Comparison of ENCODE assay signal across 8 cellular contexts in the genomic region with DNA sequence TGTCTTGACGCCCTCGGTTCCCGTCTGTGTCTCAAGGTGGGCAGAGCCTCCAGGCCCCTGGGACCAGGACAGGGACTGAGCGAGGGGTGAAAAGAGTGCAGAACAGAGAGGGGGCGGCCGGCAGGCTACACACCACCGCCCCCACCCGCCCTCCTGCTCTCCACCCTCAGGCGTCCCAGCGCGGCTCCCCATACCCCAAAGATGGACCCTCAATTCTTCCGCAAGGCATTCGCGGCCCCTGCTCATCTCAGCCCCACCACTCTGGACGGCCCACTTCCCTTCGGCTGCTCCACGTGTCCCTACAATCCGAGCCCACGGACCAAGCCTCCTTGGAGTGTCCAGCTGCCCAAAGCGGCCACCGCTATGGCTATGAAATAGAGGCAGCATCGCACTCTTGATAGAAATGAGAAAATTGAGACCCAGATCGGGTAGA. TPM values are rescaled to one million over a fixed set of nuclear protein-coding genes. Genes with fewer than 3 reads are reported as not detected.
A peak's percentile ranks its signal among the peaks of the same experiment; 100 is the strongest.
DNase-seq lines count a peak whose midpoint lies in the region; ATAC-seq, FAIRE-seq and TF ChIP-seq lines count a peak whose summit lies in the region.

No MANE protein-coding gene starts in this region.

- TF ChIP-seq CTCF in fibroblast of villous mesenchyme (IDR thresholded peaks at IDR 0.05; ENCODE audit: insufficient read depth, low read depth, low read length) (no peak), gastrocnemius medialis (IDR thresholded peaks at IDR 0.05 in 4 of 5, conservative IDR thresholded peaks at IDR 0.05 in 1 of 5) (no peak)

- H3K27me3 ChIP-seq in gastrocnemius medialis, result peaks cover 6 to 9% (median 8%) of the 10 kb centered on the region in 3 donors

- no peak overlapping the region for H3K27ac ChIP-seq in SK-N-MC
- peak overlapping the region in 3 of 4 donors; percentile 59 to 67 (median 65) for H3K27ac ChIP-seq in gastrocnemius medialis

- no peaks in the 10 kb centered on the region for H3K9me3 ChIP-seq in SK-N-MC (ENCODE audit: low read depth, low read length)
- no peaks in the 10 kb centered on the region for H3K9me3 ChIP-seq in gastrocnemius medialis

- intact Hi-C loops in gastrocnemius medialis (cut with DNase I; ENCODE audit: low total_unique reads), result loop anchor here (10.0 kb wide), 1 partner anchor 477 kb away; a partner anchor contains a TSS

- DNase-seq in GM12891 (ENCODE audit: insufficient read length, low spot score) (no peak), SK-N-MC (ENCODE audit: low read depth, low spot score) (no peak), fibroblast of villous mesenchyme (ENCODE audit: low read depth) (no peak), gastrocnemius medialis (no peak), NCI-H128 (lab: John Stamatoyannopoulos, UW; ENCODE audit: unreplicated experiment) (no peak), COLO829 (ENCODE audit: low spot score) (no peak)

- ATAC-seq in gastrocnemius medialis (no peak), GM19023 (IDR thresholded peaks at IDR 0.05; ENCODE audit: unreplicated experiment) (no peak), GM18907 (IDR thresholded peaks at IDR 0.05; ENCODE audit: unreplicated experiment) (no peak)

- TF ChIP-seq POLR2A in GM12891 (IDR thresholded peaks at IDR 0.05; ENCODE audit: low read depth, low read length) (no peak), gastrocnemius medialis (IDR thresholded peaks at IDR 0.05) (no peak)

- peak overlapping the region; percentile 95 for H3K4me3 ChIP-seq in SK-N-MC
- H3K4me3 ChIP-seq in fibroblast of villous mesenchyme (ENCODE audit: low read depth, low read length), result peak overlapping the region; percentile 80
- H3K4me3 ChIP-seq in gastrocnemius medialis, result peak overlapping the region in 3 of 4 donors; percentile 59 to 90 (median 71)

- in situ Hi-C loops in gastrocnemius medialis (cut with MboI; ENCODE audit: low sequenced_read_pairs in 4 of 4), result no loop called here

- FAIRE-seq in GM12891 (lab: Jason Lieb, UNC), result peak; percentile 50

- H3K9ac ChIP-seq in SK-N-MC (ENCODE audit: insufficient read length), result peak overlapping the region; percentile 77

- H3K36me3 ChIP-seq in SK-N-MC (ENCODE audit: insufficient read depth, low read length), result no peaks in the 10 kb centered on the region
- no peaks in the 10 kb centered on the region for H3K36me3 ChIP-seq in gastrocnemius medialis

- H3K4me1 ChIP-seq in gastrocnemius medialis, result peaks cover 5 to 26% of the 10 kb centered on the region in 2 donors

TF ChIP-seq in GM12891, 5 proteins besides CTCF, POLR2A, EP300 and RAD21:
- TF ChIP-seq POU2F2 (IDR thresholded peaks at IDR 0.05; ENCODE audit: low read depth, low read length), result no peak
- no peak for TF ChIP-seq SPI1 (IDR thresholded peaks at IDR 0.05; ENCODE audit: low read depth, low read length)
- no peak for TF ChIP-seq POLR2AphosphoS5 (IDR thresholded peaks at IDR 0.05; ENCODE audit: low read depth, low read length)
- no peak for TF ChIP-seq PAX5 (IDR thresholded peaks at IDR 0.05; ENCODE audit: insufficient read depth, low read length, severe bottlenecking)
- TF ChIP-seq TAF1 (IDR thresholded peaks at IDR 0.05; ENCODE audit: low read depth, low read length), result no peak

RNA-seq across cellular contexts. Expression of a gene that starts 1.8 kb away (rescaled TPM):
- 9.1 TPM for polyA plus RNA-seq in GM12891 (2012; ENCODE audit: low read depth, missing spikeins)
- 10.4 and 16.8 TPM in 2 replicates for total RNA-seq in fibroblast of villous mesenchyme
- total RNA-seq in gastrocnemius medialis, result 1 to 10 TPM in 3 of 4 donors, under 1 TPM in 1; 0.58 to 4.0 (median 1.4) TPM

RNA-seq across cellular contexts. Expression of a gene that starts 13.3 kb away (rescaled TPM):
- polyA plus RNA-seq in GM12891 (2012; ENCODE audit: low read depth, missing spikeins), result 19.7 TPM
- total RNA-seq in fibroblast of villous mesenchyme, result 11.2 and 15.8 TPM in 2 replicates
- total RNA-seq in gastrocnemius medialis, result 10 to 100 TPM; 10.8 to 28.5 (median 20.5) TPM

RNA-seq across cellular contexts. Expression of a gene that starts 23.7 kb away (rescaled TPM):
- polyA plus RNA-seq in GM12891 (2012; ENCODE audit: low read depth, missing spikeins), result 35.6 TPM
- total RNA-seq in fibroblast of villous mesenchyme (45.8 and 62.2 TPM in 2 replicates), gastrocnemius medialis (10 to 100 TPM; 49.4 to 87.7 (median 70.8) TPM)

RNA-seq across cellular contexts. Expression of a gene that starts 43.6 kb away (rescaled TPM):
- polyA plus RNA-seq in GM12891 (2012; ENCODE audit: low read depth, missing spikeins), result 3.9 TPM
- 3.9 and 4.5 TPM in 2 replicates for total RNA-seq in fibroblast of villous mesenchyme
- 1 to 10 TPM; 2.1 to 3.6 (median 3.1) TPM for total RNA-seq in gastrocnemius medialis

RNA-seq across cellular contexts. Expression of a gene that starts 43.6 kb away (rescaled TPM):
- 22.1 TPM for polyA plus RNA-seq in GM12891 (2012; ENCODE audit: low read depth, missing spikeins)
- total RNA-seq in fibroblast of villous mesenchyme, result 40.6 and 49.2 TPM in 2 replicates
- 10 to 100 TPM; 18.8 to 38.4 (median 26.7) TPM for total RNA-seq in gastrocnemius medialis
